ENCODE assay signal across 1 cellular context in the genomic region with DNA sequence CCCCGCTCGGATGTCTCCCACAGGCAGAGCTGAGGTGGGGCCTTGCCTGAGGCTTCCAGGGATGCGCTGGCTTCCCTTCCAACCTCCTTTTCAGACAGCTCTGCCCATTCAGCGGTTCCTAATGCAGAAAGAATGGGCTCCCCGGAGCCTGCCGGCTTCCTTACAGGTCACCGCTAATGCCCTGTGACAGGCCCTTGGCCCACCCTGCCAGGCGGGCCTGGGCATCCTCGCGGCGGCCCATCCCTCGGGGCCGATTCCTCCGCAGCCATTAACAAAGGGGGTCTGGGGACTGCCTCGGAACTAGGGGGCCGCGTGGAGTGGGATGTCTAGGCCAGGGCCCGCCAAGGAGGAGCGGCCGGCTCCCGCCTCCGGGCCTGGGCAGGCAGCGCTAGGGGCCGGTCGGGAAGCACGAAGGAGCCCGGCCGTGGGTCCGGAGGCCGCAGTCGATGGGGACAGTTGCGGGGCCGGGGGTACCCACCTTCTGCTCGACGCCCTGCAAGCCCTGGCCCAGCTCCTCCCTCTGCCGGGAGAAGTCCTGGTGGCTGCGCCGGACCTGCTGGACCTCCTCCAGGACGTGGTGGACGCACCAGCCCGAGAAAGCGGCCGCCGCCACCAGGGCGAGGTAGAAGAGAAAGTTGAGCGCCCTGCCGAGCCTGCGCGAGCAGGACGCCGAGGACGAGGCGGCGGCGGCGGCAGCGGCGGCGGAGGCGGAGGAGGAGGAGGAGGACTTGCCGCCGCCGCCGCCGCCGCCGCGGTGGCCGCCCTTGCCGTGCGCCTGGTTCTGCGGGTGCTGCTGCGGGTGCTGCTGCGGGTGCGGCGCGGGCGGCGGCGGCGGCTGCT.
TF ChIP-seq lines count a peak whose summit lies in the region.

No MANE protein-coding gene starts in this region.

TF ChIP-seq in HEK293, 187 proteins besides CTCF, POLR2A, EP300 and RAD21 (continued from another document):
- TF ChIP-seq, protein P1, sequence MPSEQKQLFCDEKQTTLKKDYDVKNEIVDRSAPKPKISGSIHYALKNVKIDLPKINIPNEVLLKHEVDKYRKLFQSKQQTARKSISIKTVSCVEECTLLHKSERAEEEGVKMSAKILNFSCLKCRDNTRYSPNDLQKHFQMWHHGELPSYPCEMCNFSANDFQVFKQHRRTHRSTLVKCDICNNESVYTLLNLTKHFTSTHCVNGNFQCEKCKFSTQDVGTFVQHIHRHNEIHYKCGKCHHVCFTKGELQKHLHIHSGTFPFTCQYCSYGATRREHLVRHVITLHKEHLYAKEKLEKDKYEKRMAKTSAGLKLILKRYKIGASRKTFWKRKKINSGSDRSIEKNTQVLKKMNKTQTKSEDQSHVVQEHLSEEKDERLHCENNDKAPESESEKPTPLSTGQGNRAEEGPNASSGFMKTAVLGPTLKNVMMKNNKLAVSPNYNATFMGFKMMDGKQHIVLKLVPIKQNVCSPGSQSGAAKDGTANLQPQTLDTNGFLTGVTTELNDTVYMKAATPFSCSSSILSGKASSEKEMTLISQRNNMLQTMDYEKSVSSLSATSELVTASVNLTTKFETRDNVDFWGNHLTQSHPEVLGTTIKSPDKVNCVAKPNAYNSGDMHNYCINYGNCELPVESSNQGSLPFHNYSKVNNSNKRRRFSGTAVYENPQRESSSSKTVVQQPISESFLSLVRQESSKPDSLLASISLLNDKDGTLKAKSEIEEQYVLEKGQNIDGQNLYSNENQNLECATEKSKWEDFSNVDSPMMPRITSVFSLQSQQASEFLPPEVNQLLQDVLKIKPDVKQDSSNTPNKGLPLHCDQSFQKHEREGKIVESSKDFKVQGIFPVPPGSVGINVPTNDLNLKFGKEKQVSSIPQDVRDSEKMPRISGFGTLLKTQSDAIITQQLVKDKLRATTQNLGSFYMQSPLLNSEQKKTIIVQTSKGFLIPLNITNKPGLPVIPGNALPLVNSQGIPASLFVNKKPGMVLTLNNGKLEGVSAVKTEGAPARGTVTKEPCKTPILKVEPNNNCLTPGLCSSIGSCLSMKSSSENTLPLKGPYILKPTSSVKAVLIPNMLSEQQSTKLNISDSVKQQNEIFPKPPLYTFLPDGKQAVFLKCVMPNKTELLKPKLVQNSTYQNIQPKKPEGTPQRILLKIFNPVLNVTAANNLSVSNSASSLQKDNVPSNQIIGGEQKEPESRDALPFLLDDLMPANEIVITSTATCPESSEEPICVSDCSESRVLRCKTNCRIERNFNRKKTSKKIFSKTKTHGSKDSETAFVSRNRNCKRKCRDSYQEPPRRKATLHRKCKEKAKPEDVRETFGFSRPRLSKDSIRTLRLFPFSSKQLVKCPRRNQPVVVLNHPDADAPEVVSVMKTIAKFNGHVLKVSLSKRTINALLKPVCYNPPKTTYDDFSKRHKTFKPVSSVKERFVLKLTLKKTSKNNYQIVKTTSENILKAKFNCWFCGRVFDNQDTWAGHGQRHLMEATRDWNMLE (tag by site-specific recombination; conservative IDR thresholded peaks at IDR 0.05; ENCODE audit: low read depth) = no peak
- TF ChIP-seq ZNF544 (tag by site-specific recombination; IDR thresholded peaks at IDR 0.05) (no peak), BCL11B (tag by site-specific recombination; IDR thresholded peaks at IDR 0.05; ENCODE audit: low read depth) (no peak), ZNF501 (tag by site-specific recombination; IDR thresholded peaks at IDR 0.05) (0 out of 2 replicates have a peak, but pooled peaks have one; percentile 64), ZBTB8A (tag by site-specific recombination; IDR thresholded peaks at IDR 0.05) (peak; percentile 50; the same call in 1 of the 2 replicates), ZBTB20 (tag by site-specific recombination; IDR thresholded peaks at IDR 0.05) (peak; percentile 65; the same call in 1 of the 2 replicates), ZNF777 (tag by site-specific recombination; IDR thresholded peaks at IDR 0.05; ENCODE audit: borderline replicate concordance) (0 out of 2 replicates have a peak, but pooled peaks have one; percentile 50), ZNF670 (tag by site-specific recombination; IDR thresholded peaks at IDR 0.05; ENCODE audit: low read depth) (no peak), OVOL3 (tag by site-specific recombination; IDR thresholded peaks at IDR 0.05) (no peak), KLF9 (tag by site-specific recombination; IDR thresholded peaks at IDR 0.05; ENCODE audit: low read depth) (0 out of 2 replicates have a peak, but pooled peaks have one; percentile 36), ZNF555 (tag by site-specific recombination; conservative IDR thresholded peaks at IDR 0.05) (no peak), ZNF404 (tag by site-specific recombination; IDR thresholded peaks at IDR 0.05) (no peak), OSR2 (tag by site-specific recombination; IDR thresholded peaks at IDR 0.05) (no peak), ZFHX2 (tag by site-specific recombination; conservative IDR thresholded peaks at IDR 0.05) (no peak), ZNF239 (tag by site-specific recombination; IDR thresholded peaks at IDR 0.05) (no peak), ZNF335 (tag by site-specific recombination; conservative IDR thresholded peaks at IDR 0.05) (peak; percentile 87), ZNF223 (tag by site-specific recombination; IDR thresholded peaks at IDR 0.05) (no peak), RBAK (tag by site-specific recombination; IDR thresholded peaks at IDR 0.05) (no peak), SP2 (tag by site-specific recombination; IDR thresholded peaks at IDR 0.05) (peak; percentile 46), ZNF747 (tag by site-specific recombination; IDR thresholded peaks at IDR 0.05) (no peak), HOXD13 (CRISPR knock-in tag; IDR thresholded peaks at IDR 0.05; ENCODE audit: borderline replicate concordance) (no peak), ZSCAN30 (tag by site-specific recombination; IDR thresholded peaks at IDR 0.05) (no peak), ZNF830 (tag by site-specific recombination; IDR thresholded peaks at IDR 0.05; ENCODE audit: low read depth) (no peak), ZNF311 (tag by site-specific recombination; IDR thresholded peaks at IDR 0.05; ENCODE audit: borderline replicate concordance) (no peak), KLF16 (tag by site-specific recombination; IDR thresholded peaks at IDR 0.05) (peak; percentile 54; the same call in 1 of the 2 replicates), SCRT2 (tag by site-specific recombination; IDR thresholded peaks at IDR 0.05) (no peak), KLF7 (tag by site-specific recombination; IDR thresholded peaks at IDR 0.05; ENCODE audit: borderline replicate concordance) (no peak), ZFP3 (tag by site-specific recombination; IDR thresholded peaks at IDR 0.05; ENCODE audit: low read depth) (no peak), ZNF654 (tag by site-specific recombination; IDR thresholded peaks at IDR 0.05; ENCODE audit: low read depth) (no peak), GLI2 (tag by site-specific recombination; IDR thresholded peaks at IDR 0.05; ENCODE audit: borderline replicate concordance, low read depth) (no peak)
- TF ChIP-seq, protein P2, sequence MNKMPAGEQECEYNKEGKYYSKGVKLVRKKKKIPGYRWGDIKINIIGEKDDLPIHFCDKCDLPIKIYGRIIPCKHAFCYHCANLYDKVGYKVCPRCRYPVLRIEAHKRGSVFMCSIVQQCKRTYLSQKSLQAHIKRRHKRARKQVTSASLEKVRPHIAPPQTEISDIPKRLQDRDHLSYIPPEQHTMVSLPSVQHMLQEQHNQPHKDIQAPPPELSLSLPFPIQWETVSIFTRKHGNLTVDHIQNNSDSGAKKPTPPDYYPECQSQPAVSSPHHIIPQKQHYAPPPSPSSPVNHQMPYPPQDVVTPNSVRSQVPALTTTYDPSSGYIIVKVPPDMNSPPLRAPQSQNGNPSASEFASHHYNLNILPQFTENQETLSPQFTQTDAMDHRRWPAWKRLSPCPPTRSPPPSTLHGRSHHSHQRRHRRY (tag by site-specific recombination; IDR thresholded peaks at IDR 0.05) = no peak
- TF ChIP-seq, protein P3, sequence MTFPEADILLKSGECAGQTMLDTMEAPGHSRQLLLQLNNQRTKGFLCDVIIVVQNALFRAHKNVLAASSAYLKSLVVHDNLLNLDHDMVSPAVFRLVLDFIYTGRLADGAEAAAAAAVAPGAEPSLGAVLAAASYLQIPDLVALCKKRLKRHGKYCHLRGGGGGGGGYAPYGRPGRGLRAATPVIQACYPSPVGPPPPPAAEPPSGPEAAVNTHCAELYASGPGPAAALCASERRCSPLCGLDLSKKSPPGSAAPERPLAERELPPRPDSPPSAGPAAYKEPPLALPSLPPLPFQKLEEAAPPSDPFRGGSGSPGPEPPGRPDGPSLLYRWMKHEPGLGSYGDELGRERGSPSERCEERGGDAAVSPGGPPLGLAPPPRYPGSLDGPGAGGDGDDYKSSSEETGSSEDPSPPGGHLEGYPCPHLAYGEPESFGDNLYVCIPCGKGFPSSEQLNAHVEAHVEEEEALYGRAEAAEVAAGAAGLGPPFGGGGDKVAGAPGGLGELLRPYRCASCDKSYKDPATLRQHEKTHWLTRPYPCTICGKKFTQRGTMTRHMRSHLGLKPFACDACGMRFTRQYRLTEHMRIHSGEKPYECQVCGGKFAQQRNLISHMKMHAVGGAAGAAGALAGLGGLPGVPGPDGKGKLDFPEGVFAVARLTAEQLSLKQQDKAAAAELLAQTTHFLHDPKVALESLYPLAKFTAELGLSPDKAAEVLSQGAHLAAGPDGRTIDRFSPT (tag by site-specific recombination; IDR thresholded peaks at IDR 0.05) = peak; percentile 70; the same call in 1 of the 2 replicates
- TF ChIP-seq, protein P4, sequence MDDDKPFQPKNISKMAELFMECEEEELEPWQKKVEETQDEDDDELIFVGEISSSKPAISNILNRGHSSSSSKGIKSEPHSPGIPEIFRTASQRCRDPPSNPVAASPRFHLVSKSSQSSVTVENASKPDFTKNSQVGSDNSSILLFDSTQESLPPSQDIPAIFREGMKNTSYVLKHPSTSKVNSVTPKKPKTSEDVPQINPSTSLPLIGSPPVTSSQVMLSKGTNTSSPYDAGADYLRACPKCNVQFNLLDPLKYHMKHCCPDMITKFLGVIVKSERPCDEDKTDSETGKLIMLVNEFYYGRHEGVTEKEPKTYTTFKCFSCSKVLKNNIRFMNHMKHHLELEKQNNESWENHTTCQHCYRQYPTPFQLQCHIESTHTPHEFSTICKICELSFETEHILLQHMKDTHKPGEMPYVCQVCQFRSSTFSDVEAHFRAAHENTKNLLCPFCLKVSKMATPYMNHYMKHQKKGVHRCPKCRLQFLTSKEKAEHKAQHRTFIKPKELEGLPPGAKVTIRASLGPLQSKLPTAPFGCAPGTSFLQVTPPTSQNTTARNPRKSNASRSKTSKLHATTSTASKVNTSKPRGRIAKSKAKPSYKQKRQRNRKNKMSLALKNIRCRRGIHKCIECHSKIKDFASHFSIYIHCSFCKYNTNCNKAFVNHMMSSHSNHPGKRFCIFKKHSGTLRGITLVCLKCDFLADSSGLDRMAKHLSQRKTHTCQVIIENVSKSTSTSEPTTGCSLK (tag by site-specific recombination; IDR thresholded peaks at IDR 0.05) = no peak
- TF ChIP-seq, protein P5, sequence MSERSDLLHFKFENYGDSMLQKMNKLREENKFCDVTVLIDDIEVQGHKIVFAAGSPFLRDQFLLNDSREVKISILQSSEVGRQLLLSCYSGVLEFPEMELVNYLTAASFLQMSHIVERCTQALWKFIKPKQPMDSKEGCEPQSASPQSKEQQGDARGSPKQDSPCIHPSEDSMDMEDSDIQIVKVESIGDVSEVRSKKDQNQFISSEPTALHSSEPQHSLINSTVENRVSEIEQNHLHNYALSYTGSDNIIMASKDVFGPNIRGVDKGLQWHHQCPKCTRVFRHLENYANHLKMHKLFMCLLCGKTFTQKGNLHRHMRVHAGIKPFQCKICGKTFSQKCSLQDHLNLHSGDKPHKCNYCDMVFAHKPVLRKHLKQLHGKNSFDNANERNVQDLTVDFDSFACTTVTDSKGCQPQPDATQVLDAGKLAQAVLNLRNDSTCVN (tag by site-specific recombination; optimal IDR thresholded peaks at IDR 0.05) = peak; percentile 65
- TF ChIP-seq, protein P6, sequence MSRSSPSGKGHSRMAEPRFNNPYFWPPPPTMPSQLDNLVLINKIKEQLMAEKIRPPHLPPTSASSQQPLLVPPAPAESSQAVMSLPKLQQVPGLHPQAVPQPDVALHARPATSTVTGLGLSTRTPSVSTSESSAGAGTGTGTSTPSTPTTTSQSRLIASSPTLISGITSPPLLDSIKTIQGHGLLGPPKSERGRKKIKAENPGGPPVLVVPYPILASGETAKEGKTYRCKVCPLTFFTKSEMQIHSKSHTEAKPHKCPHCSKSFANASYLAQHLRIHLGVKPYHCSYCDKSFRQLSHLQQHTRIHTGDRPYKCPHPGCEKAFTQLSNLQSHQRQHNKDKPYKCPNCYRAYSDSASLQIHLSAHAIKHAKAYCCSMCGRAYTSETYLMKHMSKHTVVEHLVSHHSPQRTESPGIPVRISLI (tag by site-specific recombination; IDR thresholded peaks at IDR 0.05) = no peak
- TF ChIP-seq, protein P7, sequence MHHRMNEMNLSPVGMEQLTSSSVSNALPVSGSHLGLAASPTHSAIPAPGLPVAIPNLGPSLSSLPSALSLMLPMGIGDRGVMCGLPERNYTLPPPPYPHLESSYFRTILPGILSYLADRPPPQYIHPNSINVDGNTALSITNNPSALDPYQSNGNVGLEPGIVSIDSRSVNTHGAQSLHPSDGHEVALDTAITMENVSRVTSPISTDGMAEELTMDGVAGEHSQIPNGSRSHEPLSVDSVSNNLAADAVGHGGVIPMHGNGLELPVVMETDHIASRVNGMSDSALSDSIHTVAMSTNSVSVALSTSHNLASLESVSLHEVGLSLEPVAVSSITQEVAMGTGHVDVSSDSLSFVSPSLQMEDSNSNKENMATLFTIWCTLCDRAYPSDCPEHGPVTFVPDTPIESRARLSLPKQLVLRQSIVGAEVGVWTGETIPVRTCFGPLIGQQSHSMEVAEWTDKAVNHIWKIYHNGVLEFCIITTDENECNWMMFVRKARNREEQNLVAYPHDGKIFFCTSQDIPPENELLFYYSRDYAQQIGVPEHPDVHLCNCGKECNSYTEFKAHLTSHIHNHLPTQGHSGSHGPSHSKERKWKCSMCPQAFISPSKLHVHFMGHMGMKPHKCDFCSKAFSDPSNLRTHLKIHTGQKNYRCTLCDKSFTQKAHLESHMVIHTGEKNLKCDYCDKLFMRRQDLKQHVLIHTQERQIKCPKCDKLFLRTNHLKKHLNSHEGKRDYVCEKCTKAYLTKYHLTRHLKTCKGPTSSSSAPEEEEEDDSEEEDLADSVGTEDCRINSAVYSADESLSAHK (tag by site-specific recombination; IDR thresholded peaks at IDR 0.05) = no peak
- TF ChIP-seq, protein P8, sequence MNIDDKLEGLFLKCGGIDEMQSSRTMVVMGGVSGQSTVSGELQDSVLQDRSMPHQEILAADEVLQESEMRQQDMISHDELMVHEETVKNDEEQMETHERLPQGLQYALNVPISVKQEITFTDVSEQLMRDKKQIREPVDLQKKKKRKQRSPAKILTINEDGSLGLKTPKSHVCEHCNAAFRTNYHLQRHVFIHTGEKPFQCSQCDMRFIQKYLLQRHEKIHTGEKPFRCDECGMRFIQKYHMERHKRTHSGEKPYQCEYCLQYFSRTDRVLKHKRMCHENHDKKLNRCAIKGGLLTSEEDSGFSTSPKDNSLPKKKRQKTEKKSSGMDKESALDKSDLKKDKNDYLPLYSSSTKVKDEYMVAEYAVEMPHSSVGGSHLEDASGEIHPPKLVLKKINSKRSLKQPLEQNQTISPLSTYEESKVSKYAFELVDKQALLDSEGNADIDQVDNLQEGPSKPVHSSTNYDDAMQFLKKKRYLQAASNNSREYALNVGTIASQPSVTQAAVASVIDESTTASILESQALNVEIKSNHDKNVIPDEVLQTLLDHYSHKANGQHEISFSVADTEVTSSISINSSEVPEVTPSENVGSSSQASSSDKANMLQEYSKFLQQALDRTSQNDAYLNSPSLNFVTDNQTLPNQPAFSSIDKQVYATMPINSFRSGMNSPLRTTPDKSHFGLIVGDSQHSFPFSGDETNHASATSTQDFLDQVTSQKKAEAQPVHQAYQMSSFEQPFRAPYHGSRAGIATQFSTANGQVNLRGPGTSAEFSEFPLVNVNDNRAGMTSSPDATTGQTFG (tag by site-specific recombination; IDR thresholded peaks at IDR 0.05; ENCODE audit: borderline replicate concordance) = no peak
